Comparison of ENCODE assay signal across 8 cellular contexts in genomic region chr22:29270475-29271271, GRCh38. TPM values are rescaled to one million over a fixed set of nuclear protein-coding genes. Genes with fewer than 3 reads are reported as not detected.
A peak's percentile ranks its signal among the peaks of the same experiment; 100 is the strongest.
DNase-seq lines count a peak whose midpoint lies in the region; ATAC-seq and TF ChIP-seq lines count a peak whose summit lies in the region.

No MANE protein-coding gene starts in this region.

- H3K27ac ChIP-seq in BLaER1, result peak overlapping the region; percentile 100; the same call in 1 of the 2 replicates
- peak overlapping the region; percentile 98 for H3K27ac ChIP-seq in KOPT-K1 (ENCODE audit: low read depth, low read length, poor library complexity, severe bottlenecking)
- peak overlapping the region; percentile 99 to 100 (median 100) for H3K27ac ChIP-seq in body of pancreas
- peak overlapping the region; percentile 1 for H3K27ac ChIP-seq in mesenchymal stem cell (ENCODE audit: low read length, poor library complexity, severe bottlenecking)

- H2AK5ac ChIP-seq in mesenchymal stem cell (ENCODE audit: low read length, severe bottlenecking), result no peak overlapping the region

- peaks cover 74% of the 10 kb centered on the region for H4K20me1 ChIP-seq in BLaER1

- ATAC-seq in body of pancreas (no peak), HG03097 (IDR thresholded peaks at IDR 0.05; ENCODE audit: low FRiP score, unreplicated experiment) (no peak)

- H3K14ac ChIP-seq in mesenchymal stem cell (ENCODE audit: low read length in 2 of 2), result no peak overlapping the region

- 8% methylated on average over 9 of the region's 9 CpGs for WGBS in body of pancreas, 2 donors
- 46% methylated on average over 5 of the region's 9 CpGs for WGBS in mesenchymal stem cell

- H3K79me1 ChIP-seq in mesenchymal stem cell (replicated peaks; ENCODE audit: low read length, poor library complexity, severe bottlenecking), result peaks cover 5% of the 10 kb centered on the region

- H3K23ac ChIP-seq in mesenchymal stem cell (ENCODE audit: low read length in 2 of 2), result no peak overlapping the region

- no peak for TF ChIP-seq POLR2A in body of pancreas (IDR thresholded peaks at IDR 0.05)

- no peak overlapping the region for H2BK120ac ChIP-seq in mesenchymal stem cell (ENCODE audit: low read depth, low read length)

- H2AFZ ChIP-seq in mesenchymal stem cell (ENCODE audit: low read depth, low read length), result no peak overlapping the region

- H3K4me1 ChIP-seq in BLaER1 (peaks cover 56% of the 10 kb centered on the region), body of pancreas (peaks cover 67% of the 10 kb centered on the region), mesenchymal stem cell (ENCODE audit: control insufficient read depth, insufficient read depth, low read depth, low read length) (peaks cover 15% of the 10 kb centered on the region)

- no peak overlapping the region for H2BK5ac ChIP-seq in mesenchymal stem cell (ENCODE audit: low read depth, low read length, poor library complexity, severe bottlenecking)

- no peaks in the 10 kb centered on the region for H3K27me3 ChIP-seq in BLaER1
- no peaks in the 10 kb centered on the region for H3K27me3 ChIP-seq in body of pancreas
- H3K27me3 ChIP-seq in mesenchymal stem cell (ENCODE audit: control insufficient read depth in 1 of 2, insufficient read depth in 1 of 2, low read length in 2 of 2), result no peaks in the 10 kb centered on the region

- H3K4me2 ChIP-seq in BLaER1 (peak overlapping the region; percentile 98), mesenchymal stem cell (ENCODE audit: low read length, poor library complexity, severe bottlenecking) (peak overlapping the region; percentile 76)

- no peak overlapping the region for H4K91ac ChIP-seq in mesenchymal stem cell (ENCODE audit: low read length)

- H3K36me3 ChIP-seq in BLaER1 (peaks cover 70% of the 10 kb centered on the region), KOPT-K1 (ENCODE audit: insufficient read depth, low read length) (peaks cover 72% of the 10 kb centered on the region), body of pancreas (replicated peaks in 1 of 2; ENCODE audit: insufficient read depth in 1 of 2, low read depth in 2 of 2) (peaks cover 0 to 3% of the 10 kb centered on the region in 2 donors), mesenchymal stem cell (ENCODE audit: control insufficient read depth in 1 of 2, insufficient read depth in 2 of 2, low read depth in 1 of 2, low read length in 2 of 2) (peaks cover 10 to 63% of the 10 kb centered on the region in 2 experiments)

- no peaks in the 10 kb centered on the region for H3K9me3 ChIP-seq in BLaER1
- H3K9me3 ChIP-seq in KOPT-K1 (ENCODE audit: insufficient read depth, low read length, poor library complexity, severe bottlenecking), result no peaks in the 10 kb centered on the region
- H3K9me3 ChIP-seq in body of pancreas, result no peaks in the 10 kb centered on the region
- no peaks in the 10 kb centered on the region for H3K9me3 ChIP-seq in mesenchymal stem cell (ENCODE audit: control insufficient read depth, low read length)

- H3K4ac ChIP-seq in mesenchymal stem cell (ENCODE audit: low read depth in 1 of 2, low read length in 2 of 2), result no peak overlapping the region

- H3K9ac ChIP-seq in BLaER1, result peak overlapping the region; percentile 100
- peak overlapping the region; percentile 97 for H3K9ac ChIP-seq in mesenchymal stem cell (ENCODE audit: low read length)

- H3K4me3 ChIP-seq in BLaER1 (peak overlapping the region; percentile 87), body of pancreas (no peak overlapping the region), mesenchymal stem cell (ENCODE audit: insufficient read depth in 1 of 2, low read depth in 1 of 2, low read length in 2 of 2) (peak overlapping the region in 1 of 2 experiments; percentile 95)

- H3K18ac ChIP-seq in mesenchymal stem cell (ENCODE audit: low read depth in 1 of 2, low read length in 2 of 2), result no peak overlapping the region

- DNase-seq in body of pancreas, result no peak
- peak; percentile 35 for DNase-seq in mesenchymal stem cell
- no peak for DNase-seq in COLO668 (lab: John Stamatoyannopoulos, UW; ENCODE audit: unreplicated experiment)
- DNase-seq in UCSD-AML1 (lab: John Stamatoyannopoulos, UW; ENCODE audit: unreplicated experiment), result no peak
- DNase-seq in NCI-H2196 (lab: John Stamatoyannopoulos, UW; ENCODE audit: unreplicated experiment), result no peak

- no peak overlapping the region for H2BK15ac ChIP-seq in mesenchymal stem cell (ENCODE audit: low read depth, poor library complexity, severe bottlenecking)

- no peak overlapping the region for H2BK12ac ChIP-seq in mesenchymal stem cell (ENCODE audit: low read length in 2 of 2)

- TF ChIP-seq CTCF in body of pancreas (IDR thresholded peaks at IDR 0.05), result no peak

- H4K8ac ChIP-seq in mesenchymal stem cell (ENCODE audit: low read length), result no peak overlapping the region

- intact Hi-C loops in body of pancreas (cut with DNase I), result no loop called here

RNA-seq across cellular contexts. Expression of gene EWSR1, which starts 2.6 kb away (rescaled TPM):
- total RNA-seq in body of pancreas, result 100 to 1,000 TPM; 142 to 175 TPM
- polyA plus RNA-seq in mesenchymal stem cell (2013, experiment 1 of 2), result 174 TPM
- 172 TPM for polyA plus RNA-seq in mesenchymal stem cell (2013, experiment 2 of 2)

RNA-seq across cellular contexts. Expression of gene RHBDD3, which starts 2.9 kb away (rescaled TPM):
- total RNA-seq in body of pancreas, result 10 to 100 TPM; 32.4 to 42.2 TPM
- 22.5 TPM for polyA plus RNA-seq in mesenchymal stem cell (2013, experiment 1 of 2)
- 22.7 TPM for polyA plus RNA-seq in mesenchymal stem cell (2013, experiment 2 of 2)

RNA-seq across cellular contexts. Expression of gene GAS2L1, which starts 35.8 kb away (rescaled TPM):
- 10 to 100 TPM; 15.8 to 19.2 TPM for total RNA-seq in body of pancreas
- polyA plus RNA-seq in mesenchymal stem cell (2013, experiment 1 of 2), result 21.8 TPM
- polyA plus RNA-seq in mesenchymal stem cell (2013, experiment 2 of 2), result 22.6 TPM

RNA-seq across cellular contexts. Expression of gene RASL10A, which starts 44.8 kb away (rescaled TPM):
- under 1 TPM in 1 of 2 donors, not detected in 1; 0.78 TPM for total RNA-seq in body of pancreas
- 0.06 TPM for polyA plus RNA-seq in mesenchymal stem cell (2013, experiment 1 of 2)
- polyA plus RNA-seq in mesenchymal stem cell (2013, experiment 2 of 2), result 0.04 TPM

Comparison
In these comparisons a context has a peak if more than half of its experiments do, and no peak if none do; other contexts are left out.
1. H3K27ac ChIP-seq: peak in every context shown above with its lines; median percentile 100 in BLaER1; 100 in body of pancreas; 98 in KOPT-K1; 1 in mesenchymal stem cell.